Comparison of ENCODE assay signal across 18 cellular contexts in the genomic region with DNA sequence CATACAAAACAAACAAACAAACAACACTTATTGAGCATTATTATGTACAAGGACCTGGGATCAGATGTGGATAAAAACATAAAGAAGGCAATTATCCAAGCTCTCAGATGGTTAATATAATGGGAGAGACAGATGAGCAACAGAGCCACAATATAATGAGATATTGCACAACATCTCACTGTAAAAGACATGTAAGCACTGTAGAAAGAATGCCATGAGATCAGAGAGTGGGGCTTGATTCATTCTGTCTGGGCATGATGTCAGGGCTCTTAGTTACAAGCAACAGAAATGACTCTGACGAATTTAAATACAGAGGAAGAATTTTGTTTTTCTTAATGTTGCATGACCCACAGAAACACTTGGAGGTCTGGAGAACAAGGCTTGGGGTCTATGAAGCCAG.
DNase-seq lines count a peak whose midpoint lies in the region; ATAC-seq and TF ChIP-seq lines count a peak whose summit lies in the region.
"Had no signal": no experiment of that assay in that cellular context is flagged by ENCODE, and none has a peak within 500 bp of the region (broad histone marks: within the 10 kb centered on the region; RNA-seq: fewer than 3 reads in every experiment).

No MANE protein-coding gene starts in this region.

- ATAC-seq in RWPE2 (ENCODE audit: low read depth): peak; percentile 62
- ATAC-seq in GM18907 (IDR thresholded peaks at IDR 0.05; ENCODE audit: unreplicated experiment): no peak
- ATAC-seq: activated CD4-positive, CD25-positive, alpha-beta regulatory T cell treated with anti-CD3 and anti-CD28 coated beads, Interleukin-2, amount 50 U/mL, for 24 hours; left ventricle myocardium superior had no signal

- H3K27me3 ChIP-seq in RWPE2 (ENCODE audit: insufficient read depth, poor library complexity, severe bottlenecking) (no peaks in the 10 kb centered on the region), skeletal muscle satellite cell (ENCODE audit: control insufficient read depth, insufficient read depth, low read length) (no peaks in the 10 kb centered on the region)
- H3K27me3 ChIP-seq: tibial nerve had no signal

- H3K9me3 ChIP-seq in RWPE2 (ENCODE audit: severe bottlenecking): peaks cover 3% of the 10 kb centered on the region
- H3K9me3 ChIP-seq in skeletal muscle satellite cell (replicated peaks; ENCODE audit: low read length): no peaks in the 10 kb centered on the region

- peak; percentile 82 for DNase-seq in GM04504 (ENCODE audit: low read depth)
- DNase-seq in RWPE2 (ENCODE audit: low spot score): no peak
- DNase-seq in fibroblast of peridontal ligament (ENCODE audit: extremely low read depth): peak; percentile 97
- DNase-seq in SHP77 treated with DMSO at 0.1 percent for 48 hours (lab: John Stamatoyannopoulos, UW): no peak
- DNase-seq in DMS153 treated with DMSO at 0.1 percent for 48 hours (lab: John Stamatoyannopoulos, UW; ENCODE audit: unreplicated experiment): no peak
- DNase-seq: activated naive CD4-positive, alpha-beta T cell treated with anti-CD3 and anti-CD28 coated beads for 36 hours; H9; hypothalamus; Kasumi-1; left ventricle myocardium superior; naive B cell; NCI-H2029; NCI-H82; stimulated activated CD4-positive, alpha-beta T cell treated with anti-CD3 and anti-CD28 coated beads, Interleukin-2, amount 100 ng/mL, for 48 hours had no signal

- H3K4me1 ChIP-seq in RWPE2 (ENCODE audit: insufficient read depth, poor library complexity, severe bottlenecking) (peaks cover 15% of the 10 kb centered on the region), skeletal muscle satellite cell (ENCODE audit: control insufficient read depth, insufficient read depth, low read length) (peaks cover 36% of the 10 kb centered on the region)
- H3K4me1 ChIP-seq: tibial nerve had no signal

- peak overlapping the region; percentile 3 for H3K9ac ChIP-seq in skeletal muscle satellite cell (ENCODE audit: low read depth, low read length)

- no peak for TF ChIP-seq CTCF in RWPE2 (IDR thresholded peaks at IDR 0.05; ENCODE audit: poor library complexity, severe bottlenecking)

- no peaks in the 10 kb centered on the region for H3K36me3 ChIP-seq in RWPE2 (ENCODE audit: low read depth)
- H3K36me3 ChIP-seq in skeletal muscle satellite cell (ENCODE audit: insufficient read depth, low read length): no peaks in the 10 kb centered on the region
- H3K36me3 ChIP-seq: tibial nerve had no signal

- no peak overlapping the region for H3K4me3 ChIP-seq in RWPE2 (ENCODE audit: severe bottlenecking)
- H3K4me3 ChIP-seq in skeletal muscle satellite cell (ENCODE audit: low read length): no peak overlapping the region
- H3K4me3 ChIP-seq: tibial nerve had no signal

- peak overlapping the region; percentile 39 for H3K27ac ChIP-seq in RWPE2 (ENCODE audit: poor library complexity, severe bottlenecking)
- H3K27ac ChIP-seq: tibial nerve had no signal

- no peak overlapping the region for H3K4me2 ChIP-seq in skeletal muscle satellite cell (ENCODE audit: low read length)

Comparison
In these comparisons a context has a peak if more than half of its experiments do, and no peak if none do; other contexts are left out.
1. DNase-seq: peak in GM04504 (single experiment) and fibroblast of peridontal ligament (single experiment); none in RWPE2 (single experiment), SHP77 treated with DMSO at 0.1 percent for 48 hours (single experiment) and DMS153 treated with DMSO at 0.1 percent for 48 hours (single experiment).